In the genomic region with DNA sequence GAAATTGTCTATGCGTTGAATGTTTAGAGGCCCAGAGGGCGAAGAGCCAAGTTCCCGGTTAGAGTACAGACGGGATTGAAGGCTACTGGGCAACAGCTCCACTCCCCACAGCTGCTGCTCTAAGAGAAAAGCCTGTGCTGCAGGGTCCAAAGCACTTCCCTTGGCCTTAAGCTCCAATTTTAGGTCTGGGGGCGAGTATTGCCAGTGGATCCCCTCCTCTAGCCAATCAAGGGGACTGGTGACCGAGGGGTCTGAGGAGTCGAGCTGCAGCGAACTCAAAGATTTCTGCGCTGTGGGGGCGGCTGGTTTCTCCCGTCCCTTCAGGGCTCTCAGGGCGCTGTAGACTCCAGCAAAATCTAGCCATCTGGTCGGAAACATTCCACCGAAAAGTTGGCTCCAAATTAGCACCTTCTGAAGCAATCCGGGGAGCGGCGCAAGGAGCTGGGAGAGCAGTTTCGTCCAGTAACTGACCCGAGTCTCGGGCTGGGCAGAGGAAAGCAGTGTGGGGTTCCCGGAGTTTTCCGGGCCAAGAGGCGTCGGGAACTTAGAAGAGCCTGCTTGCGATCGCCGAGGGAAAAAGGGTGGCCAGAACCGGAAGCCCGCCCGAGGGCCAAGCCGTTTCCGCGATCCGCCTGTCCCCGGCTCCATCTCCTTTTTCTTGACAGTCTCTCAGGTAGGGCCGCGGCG, we compare ENCODE assay signal across 8 cellular contexts. TPM values are rescaled to one million over a fixed set of nuclear protein-coding genes. Genes with fewer than 3 reads are reported as not detected.
A peak's percentile ranks its signal among the peaks of the same experiment; 100 is the strongest.
DNase-seq lines count a peak whose midpoint lies in the region; ATAC-seq, FAIRE-seq and TF ChIP-seq lines count a peak whose summit lies in the region.

No MANE protein-coding gene starts in this region.

- POLR2A ChIA-PET in CD8-positive, alpha-beta memory T cell (lab: Charles Lee): interaction anchor here (0.5 to 1.9 kb wide), 5 partner anchors 13 to 112 kb away, joined by 3 to 8 read pairs (median 5); a partner anchor contains a TSS
- POLR2A ChIA-PET in RWPE1 (lab: Yijun Ruan, JAX; ENCODE audit: low non-redundant PET): no interaction called here
- POLR2A ChIA-PET in MCF 10A (lab: Yijun Ruan, JAX): interaction anchor here (0.5 to 8.7 kb wide), 26 partner anchors 8 to 1605 kb away, joined by 3 to 182 read pairs (median 8); a partner anchor contains a TSS

- peaks cover 0 to 4% of the 10 kb centered on the region in 2 donors for H3K27me3 Mint-ChIP-seq in CD8-positive, alpha-beta memory T cell
- no peaks in the 10 kb centered on the region for H3K27me3 Mint-ChIP-seq in MCF 10A (ENCODE audit: insufficient read depth, unreplicated experiment)

- no peak for FAIRE-seq in RCC 7860 (lab: Jason Lieb, UNC)

- DNase-seq in CD8-positive, alpha-beta memory T cell: peak in 3 of 5 donors; percentile 17 to 36 (median 35)
- peak; percentile 57 for DNase-seq in RWPE1 (ENCODE audit: low spot score)
- peak; percentile 76 for DNase-seq in MCF 10A (ENCODE audit: unreplicated experiment)
- DNase-seq in iPS-NIHi7 (ENCODE audit: extremely low spot score): peak; percentile 34
- no peak for DNase-seq in spleen
- DNase-seq in RCC 7860 (ENCODE audit: low spot score): no peak

- H3K27ac Mint-ChIP-seq in CD8-positive, alpha-beta memory T cell: peak overlapping the region; percentile 98 to 100 (median 100)
- peak overlapping the region; percentile 100 for H3K27ac Mint-ChIP-seq in MCF 10A (ENCODE audit: low read depth, unreplicated experiment)

- H3K36me3 ChIP-seq in CD8-positive, alpha-beta memory T cell (ENCODE audit: insufficient read depth, low read length): peaks cover 18% of the 10 kb centered on the region
- peaks cover 0 to 9% (median 4%) of the 10 kb centered on the region in 6 donors for H3K36me3 ChIP-seq in spleen

- H3K9me3 Mint-ChIP-seq in CD8-positive, alpha-beta memory T cell: no peaks in the 10 kb centered on the region
- no peaks in the 10 kb centered on the region for H3K9me3 Mint-ChIP-seq in MCF 10A (ENCODE audit: unreplicated experiment)

- peaks cover 21 to 26% (median 23%) of the 10 kb centered on the region in 3 donors for H3K4me1 Mint-ChIP-seq in CD8-positive, alpha-beta memory T cell
- H3K4me1 Mint-ChIP-seq in MCF 10A (ENCODE audit: insufficient read depth, unreplicated experiment): peaks cover 16% of the 10 kb centered on the region

- peaks cover 12% of the 10 kb centered on the region for H3K4me1 ChIP-seq in CD8-positive, alpha-beta memory T cell (ENCODE audit: insufficient read depth, low read length)
- H3K4me1 ChIP-seq in spleen: peaks cover 21 to 88% (median 36%) of the 10 kb centered on the region in 6 donors

- H3K36me3 Mint-ChIP-seq in CD8-positive, alpha-beta memory T cell: peaks cover 0 to 52% (median 7%) of the 10 kb centered on the region in 3 donors
- peaks cover 64% of the 10 kb centered on the region for H3K36me3 Mint-ChIP-seq in MCF 10A (ENCODE audit: insufficient read depth, unreplicated experiment)

- WGBS in spleen, 5 donors: 0% methylated on average over 21 to 38 of the region's 38 CpGs

- no TSS peak for BruUV-seq in MCF 10A (replicated peaks; lab: Mats Ljungman, UMichigan)

- peak overlapping the region; percentile 99 for H3K4me3 ChIP-seq in CD8-positive, alpha-beta memory T cell (ENCODE audit: low read length)
- H3K4me3 ChIP-seq in spleen: peak overlapping the region; percentile 67 to 97 (median 82)

- intact Hi-C loops in MCF 10A (cut with micrococcal nuclease): loop anchor here (1.0 kb wide), 2 partner anchors 83 to 92 kb away; a partner anchor contains a TSS
- intact Hi-C loops in spleen (cut with DNase I; ENCODE audit: low total_unique reads): no loop called here

- ATAC-seq in GM18873 (IDR thresholded peaks at IDR 0.05; ENCODE audit: low FRiP score, unreplicated experiment): peak; percentile 22
- peak; percentile 18 for ATAC-seq in HG03103 (IDR thresholded peaks at IDR 0.05; ENCODE audit: low read depth, unreplicated experiment)

- no peak for TF ChIP-seq CTCF in RWPE1 (conservative IDR thresholded peaks at IDR 0.05; ENCODE audit: low read depth)
- no peak for TF ChIP-seq CTCF in MCF 10A (IDR thresholded peaks at IDR 0.05; ENCODE audit: unreplicated experiment)
- TF ChIP-seq CTCF in spleen (IDR thresholded peaks at IDR 0.05 in 8 of 11, conservative IDR thresholded peaks at IDR 0.05 in 3 of 11): no peak

- CTCF ChIA-PET in CD8-positive, alpha-beta memory T cell (lab: Charles Lee): interaction anchor here (1.0 to 4.9 kb wide), 4 partner anchors 12 to 550 kb away, joined by 3 to 42 read pairs (median 5); a partner anchor contains a TSS
- CTCF ChIA-PET in RWPE1 (lab: Yijun Ruan, JAX): interaction anchor here (0.6 to 2.4 kb wide), 10 partner anchors 12 to 428 kb away, joined by 3 to 14 read pairs (median 4); a partner anchor contains a TSS
- CTCF ChIA-PET in MCF 10A (lab: Yijun Ruan, JAX): interaction anchor here (0.7 to 5.1 kb wide), 14 partner anchors 12 to 550 kb away, joined by 3 to 43 read pairs (median 6); a partner anchor contains a TSS

- H3K9me3 ChIP-seq in CD8-positive, alpha-beta memory T cell (ENCODE audit: low read length): no peaks in the 10 kb centered on the region
- H3K9me3 ChIP-seq in spleen: no peaks in the 10 kb centered on the region

- no peak for TF ChIP-seq POLR2A in spleen (IDR thresholded peaks at IDR 0.05)

- H3K27ac ChIP-seq in CD8-positive, alpha-beta memory T cell (ENCODE audit: low read depth, low read length): peak overlapping the region; percentile 100
- peak overlapping the region; percentile 94 for H3K27ac ChIP-seq in RWPE1
- H3K27ac ChIP-seq in spleen: peak overlapping the region; percentile 96 to 100 (median 99)

- H3K27me3 ChIP-seq in CD8-positive, alpha-beta memory T cell (ENCODE audit: insufficient read depth, low read length, poor library complexity, severe bottlenecking): no peaks in the 10 kb centered on the region
- H3K27me3 ChIP-seq in spleen (replicated peaks in 1 of 7): no peaks in the 10 kb centered on the region

- peak overlapping the region; percentile 93 to 100 (median 99) for H3K4me3 Mint-ChIP-seq in CD8-positive, alpha-beta memory T cell
- peak overlapping the region; percentile 100 for H3K4me3 Mint-ChIP-seq in MCF 10A (ENCODE audit: unreplicated experiment)

RNA-seq across cellular contexts. Expression of a gene that starts 0.7 kb away (rescaled TPM):
- 10 to 100 TPM; 80.4 to 82.7 TPM for total RNA-seq in CD8-positive, alpha-beta memory T cell
- polyA plus RNA-seq in CD8-positive, alpha-beta memory T cell: 22.3 TPM
- 86.0 and 94.8 TPM in 2 replicates for total RNA-seq in MCF 10A (2022)
- total RNA-seq in spleen: 10 to 100 TPM; 46.3 to 73.1 (median 63.8) TPM
- polyA plus RNA-seq in spleen: 10 to 100 TPM; 10.8 to 17.2 (median 12.5) TPM

RNA-seq across cellular contexts. Expression of a gene that starts 51.2 kb away (rescaled TPM):
- under 1 TPM; 0.09 to 0.13 TPM for total RNA-seq in CD8-positive, alpha-beta memory T cell
- not detected for polyA plus RNA-seq in CD8-positive, alpha-beta memory T cell
- total RNA-seq in MCF 10A (2022) (65.9 and 75.9 TPM in 2 replicates), spleen (1 to 10 TPM in 6 of 7 donors, under 1 TPM in 1; 0.51 to 6.5 (median 4.0) TPM)
- polyA plus RNA-seq in spleen: 1 to 10 TPM in 1 of 3 donors, under 1 TPM in 2; 0.47 to 1.8 (median 0.65) TPM

Comparison
In these comparisons a context has a peak if more than half of its experiments do, and no peak if none do; other contexts are left out.
1. DNase-seq: peak in CD8-positive, alpha-beta memory T cell (3 of 5), RWPE1 (single experiment), MCF 10A (single experiment) and iPS-NIHi7 (single experiment); none in spleen (single experiment) and RCC 7860 (single experiment).
2. Peak in every context shown above with its lines, with median percentiles within 50 percentile points of each other: H3K27ac ChIP-seq.